In the genomic region with DNA sequence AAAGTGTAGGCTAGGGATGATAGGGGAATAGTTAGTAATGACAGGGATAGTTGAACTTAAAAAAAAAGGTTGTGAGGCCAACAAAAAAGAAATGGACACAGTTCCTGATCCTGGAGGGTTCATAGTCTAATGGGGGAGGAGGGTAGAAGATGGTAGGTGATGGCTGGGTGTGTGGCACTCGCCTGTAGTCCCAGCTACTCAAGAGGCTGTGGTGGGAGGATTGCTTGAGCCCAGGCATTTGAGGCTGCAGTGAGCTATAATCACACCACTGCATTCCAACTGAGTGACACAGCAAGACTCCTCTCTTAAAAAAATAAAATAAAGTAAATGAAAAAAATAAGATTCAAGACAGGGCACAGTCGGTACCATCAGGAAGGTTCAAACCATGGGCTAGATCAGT, we compare ENCODE assay signal across 1 cellular context.
A peak's percentile ranks its signal among the peaks of the same experiment; 100 is the strongest.
TF ChIP-seq lines count a peak whose summit lies in the region.

No MANE protein-coding gene starts in this region.

TF ChIP-seq in K562, 482 proteins besides CTCF, POLR2A, EP300 and RAD21 (continued from another document):
- TF ChIP-seq, protein P1, sequence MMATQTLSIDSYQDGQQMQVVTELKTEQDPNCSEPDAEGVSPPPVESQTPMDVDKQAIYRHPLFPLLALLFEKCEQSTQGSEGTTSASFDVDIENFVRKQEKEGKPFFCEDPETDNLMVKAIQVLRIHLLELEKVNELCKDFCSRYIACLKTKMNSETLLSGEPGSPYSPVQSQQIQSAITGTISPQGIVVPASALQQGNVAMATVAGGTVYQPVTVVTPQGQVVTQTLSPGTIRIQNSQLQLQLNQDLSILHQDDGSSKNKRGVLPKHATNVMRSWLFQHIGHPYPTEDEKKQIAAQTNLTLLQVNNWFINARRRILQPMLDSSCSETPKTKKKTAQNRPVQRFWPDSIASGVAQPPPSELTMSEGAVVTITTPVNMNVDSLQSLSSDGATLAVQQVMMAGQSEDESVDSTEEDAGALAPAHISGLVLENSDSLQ (IDR thresholded peaks at IDR 0.05), result 0 out of 2 replicates have a peak, but pooled peaks have one; percentile 29
- TF ChIP-seq, protein P2, sequence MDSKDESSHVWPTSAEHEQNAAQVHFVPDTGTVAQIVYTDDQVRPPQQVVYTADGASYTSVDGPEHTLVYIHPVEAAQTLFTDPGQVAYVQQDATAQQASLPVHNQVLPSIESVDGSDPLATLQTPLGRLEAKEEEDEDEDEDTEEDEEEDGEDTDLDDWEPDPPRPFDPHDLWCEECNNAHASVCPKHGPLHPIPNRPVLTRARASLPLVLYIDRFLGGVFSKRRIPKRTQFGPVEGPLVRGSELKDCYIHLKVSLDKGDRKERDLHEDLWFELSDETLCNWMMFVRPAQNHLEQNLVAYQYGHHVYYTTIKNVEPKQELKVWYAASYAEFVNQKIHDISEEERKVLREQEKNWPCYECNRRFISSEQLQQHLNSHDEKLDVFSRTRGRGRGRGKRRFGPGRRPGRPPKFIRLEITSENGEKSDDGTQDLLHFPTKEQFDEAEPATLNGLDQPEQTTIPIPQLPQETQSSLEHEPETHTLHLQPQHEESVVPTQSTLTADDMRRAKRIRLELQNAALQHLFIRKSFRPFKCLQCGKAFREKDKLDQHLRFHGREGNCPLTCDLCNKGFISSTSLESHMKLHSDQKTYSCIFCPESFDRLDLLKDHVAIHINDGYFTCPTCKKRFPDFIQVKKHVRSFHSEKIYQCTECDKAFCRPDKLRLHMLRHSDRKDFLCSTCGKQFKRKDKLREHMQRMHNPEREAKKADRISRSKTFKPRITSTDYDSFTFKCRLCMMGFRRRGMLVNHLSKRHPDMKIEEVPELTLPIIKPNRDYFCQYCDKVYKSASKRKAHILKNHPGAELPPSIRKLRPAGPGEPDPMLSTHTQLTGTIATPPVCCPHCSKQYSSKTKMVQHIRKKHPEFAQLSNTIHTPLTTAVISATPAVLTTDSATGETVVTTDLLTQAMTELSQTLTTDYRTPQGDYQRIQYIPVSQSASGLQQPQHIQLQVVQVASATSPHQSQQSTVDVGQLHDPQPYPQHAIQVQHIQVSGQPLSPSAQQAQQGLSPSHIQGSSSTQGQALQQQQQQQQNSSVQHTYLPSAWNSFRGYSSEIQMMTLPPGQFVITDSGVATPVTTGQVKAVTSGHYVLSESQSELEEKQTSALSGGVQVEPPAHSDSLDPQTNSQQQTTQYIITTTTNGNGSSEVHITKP (IDR thresholded peaks at IDR 0.05; ENCODE audit: partially characterized antibody), result no peak
- TF ChIP-seq NR2C1 (IDR thresholded peaks at IDR 0.05) (no peak), NR2C1 (tag; IDR thresholded peaks at IDR 0.05) (no peak), HNRNPLL (IDR thresholded peaks at IDR 0.05; ENCODE audit: low read depth, low read length, poor library complexity, severe bottlenecking) (no peak), MTA3 (IDR thresholded peaks at IDR 0.05; ENCODE audit: borderline replicate concordance) (no peak), CC2D1A (IDR thresholded peaks at IDR 0.05) (no peak), ETV5 (CRISPR knock-in tag; IDR thresholded peaks at IDR 0.05; ENCODE audit: low read depth) (no peak), RFX1 (IDR thresholded peaks at IDR 0.05) (no peak), BCOR (IDR thresholded peaks at IDR 0.05) (no peak), ZNF282 (CRISPR knock-in tag; IDR thresholded peaks at IDR 0.05) (no peak)
- TF ChIP-seq, protein P3, sequence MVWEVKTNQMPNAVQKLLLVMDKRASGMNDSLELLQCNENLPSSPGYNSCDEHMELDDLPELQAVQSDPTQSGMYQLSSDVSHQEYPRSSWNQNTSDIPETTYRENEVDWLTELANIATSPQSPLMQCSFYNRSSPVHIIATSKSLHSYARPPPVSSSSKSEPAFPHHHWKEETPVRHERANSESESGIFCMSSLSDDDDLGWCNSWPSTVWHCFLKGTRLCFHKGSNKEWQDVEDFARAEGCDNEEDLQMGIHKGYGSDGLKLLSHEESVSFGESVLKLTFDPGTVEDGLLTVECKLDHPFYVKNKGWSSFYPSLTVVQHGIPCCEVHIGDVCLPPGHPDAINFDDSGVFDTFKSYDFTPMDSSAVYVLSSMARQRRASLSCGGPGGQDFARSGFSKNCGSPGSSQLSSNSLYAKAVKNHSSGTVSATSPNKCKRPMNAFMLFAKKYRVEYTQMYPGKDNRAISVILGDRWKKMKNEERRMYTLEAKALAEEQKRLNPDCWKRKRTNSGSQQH (CRISPR knock-in tag; IDR thresholded peaks at IDR 0.05), result 0 out of 2 replicates have a peak, but pooled peaks have one; percentile 21
- TF ChIP-seq, protein P4, sequence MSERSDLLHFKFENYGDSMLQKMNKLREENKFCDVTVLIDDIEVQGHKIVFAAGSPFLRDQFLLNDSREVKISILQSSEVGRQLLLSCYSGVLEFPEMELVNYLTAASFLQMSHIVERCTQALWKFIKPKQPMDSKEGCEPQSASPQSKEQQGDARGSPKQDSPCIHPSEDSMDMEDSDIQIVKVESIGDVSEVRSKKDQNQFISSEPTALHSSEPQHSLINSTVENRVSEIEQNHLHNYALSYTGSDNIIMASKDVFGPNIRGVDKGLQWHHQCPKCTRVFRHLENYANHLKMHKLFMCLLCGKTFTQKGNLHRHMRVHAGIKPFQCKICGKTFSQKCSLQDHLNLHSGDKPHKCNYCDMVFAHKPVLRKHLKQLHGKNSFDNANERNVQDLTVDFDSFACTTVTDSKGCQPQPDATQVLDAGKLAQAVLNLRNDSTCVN (CRISPR knock-in tag; IDR thresholded peaks at IDR 0.05), result 0 out of 2 replicates have a peak, but pooled peaks have one; percentile 50
- TF ChIP-seq, protein P5, sequence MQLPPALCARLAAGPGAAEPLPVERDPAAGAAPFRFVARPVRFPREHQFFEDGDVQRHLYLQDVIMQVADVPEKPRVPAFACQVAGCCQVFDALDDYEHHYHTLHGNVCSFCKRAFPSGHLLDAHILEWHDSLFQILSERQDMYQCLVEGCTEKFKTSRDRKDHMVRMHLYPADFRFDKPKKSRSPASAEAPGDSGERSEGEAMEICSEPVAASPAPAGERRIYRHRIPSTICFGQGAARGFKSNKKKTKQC (CRISPR knock-in tag; IDR thresholded peaks at IDR 0.05), result no peak
